ENCODE assay signal across 8 cellular contexts in genomic region chr5:146340260-146341081, GRCh38. TPM values are rescaled to one million over a fixed set of nuclear protein-coding genes. Genes with fewer than 3 reads are reported as not detected.
DNase-seq lines count a peak whose midpoint lies in the region; ATAC-seq, FAIRE-seq and TF ChIP-seq lines count a peak whose summit lies in the region.

No MANE protein-coding gene starts in this region.

- H3K27me3 ChIP-seq in astrocyte (ENCODE audit: insufficient read depth, low read length) = peaks cover 96% of the 10 kb centered on the region

- H3K36me3 Mint-ChIP-seq in astrocyte (ENCODE audit: low read depth, unreplicated experiment) (peaks cover 4% of the 10 kb centered on the region), CD14-positive monocyte (peaks cover 3 to 14% of the 10 kb centered on the region in 2 donors)

- intact Hi-C loops in CD14-positive monocyte (cut with micrococcal nuclease) = no loop called here

- H3K27me3 Mint-ChIP-seq in astrocyte (ENCODE audit: low read depth, unreplicated experiment) = peaks cover 94% of the 10 kb centered on the region
- H3K27me3 Mint-ChIP-seq in stimulated activated naive CD8-positive, alpha-beta T cell treated with anti-CD3 and anti-CD28 coated beads, Interleukin-15, amount 100 ng/mL, for 72 hours = peaks cover 100% of the 10 kb centered on the region
- H3K27me3 Mint-ChIP-seq in CD14-positive monocyte (ENCODE audit: low read depth in 3 of 3) = peaks cover 99 to 100% (median 100%) of the 10 kb centered on the region in 3 donors

- peak overlapping the region; percentile 37 for H3K4me3 ChIP-seq in AG10803 (ENCODE audit: low read length)
- H3K4me3 ChIP-seq in astrocyte (ENCODE audit: insufficient read depth, low read depth, low read length) = peak overlapping the region; percentile 43

- H3K9me3 Mint-ChIP-seq in astrocyte (ENCODE audit: unreplicated experiment) (peaks cover 20% of the 10 kb centered on the region), CD14-positive monocyte (peaks cover 2 to 39% (median 17%) of the 10 kb centered on the region in 7 donors)
- H3K9me3 Mint-ChIP-seq in stimulated activated naive CD8-positive, alpha-beta T cell treated with anti-CD3 and anti-CD28 coated beads, Interleukin-15, amount 100 ng/mL, for 72 hours = peaks cover 0 to 13% of the 10 kb centered on the region in 2 donors

- H2AFZ ChIP-seq in astrocyte (ENCODE audit: low read depth, low read length) = no peak overlapping the region

- H3K27ac Mint-ChIP-seq in astrocyte (ENCODE audit: unreplicated experiment) = peak overlapping the region; percentile 36
- H3K27ac Mint-ChIP-seq in stimulated activated naive CD8-positive, alpha-beta T cell treated with anti-CD3 and anti-CD28 coated beads, Interleukin-15, amount 100 ng/mL, for 72 hours = no peak overlapping the region
- H3K27ac Mint-ChIP-seq in CD14-positive monocyte = no peak overlapping the region

- FAIRE-seq in astrocyte (lab: Jason Lieb, UNC) = no peak

- no peaks in the 10 kb centered on the region for H4K20me1 ChIP-seq in astrocyte (ENCODE audit: insufficient read depth, low read length)

- H3K27ac ChIP-seq in astrocyte (ENCODE audit: low read depth, low read length) = no peak overlapping the region

- H3K4me1 ChIP-seq in astrocyte (ENCODE audit: insufficient read depth, low read length) = peaks cover 5% of the 10 kb centered on the region

- H3K4me3 Mint-ChIP-seq in astrocyte (ENCODE audit: unreplicated experiment) = no peak overlapping the region
- no peak overlapping the region for H3K4me3 Mint-ChIP-seq in stimulated activated naive CD8-positive, alpha-beta T cell treated with anti-CD3 and anti-CD28 coated beads, Interleukin-15, amount 100 ng/mL, for 72 hours
- H3K4me3 Mint-ChIP-seq in CD14-positive monocyte = peak overlapping the region in 1 of 2 donors; percentile 89

- H3K4me2 ChIP-seq in astrocyte (ENCODE audit: low read length) = peak overlapping the region; percentile 81

- no peak for ATAC-seq in stimulated activated naive CD8-positive, alpha-beta T cell treated with anti-CD3 and anti-CD28 coated beads, Interleukin-15, amount 100 ng/mL, for 72 hours

- TF ChIP-seq CTCF in AG10803 (conservative IDR thresholded peaks at IDR 0.05; ENCODE audit: low read length) (no peak), astrocyte (IDR thresholded peaks at IDR 0.05; ENCODE audit: insufficient read depth, low read depth, low read length) (no peak), CD14-positive monocyte (IDR thresholded peaks at IDR 0.05) (no peak)

- peaks cover 15% of the 10 kb centered on the region for H3K4me1 Mint-ChIP-seq in astrocyte (ENCODE audit: low read depth, unreplicated experiment)
- peaks cover 53% of the 10 kb centered on the region for H3K4me1 Mint-ChIP-seq in stimulated activated naive CD8-positive, alpha-beta T cell treated with anti-CD3 and anti-CD28 coated beads, Interleukin-15, amount 100 ng/mL, for 72 hours
- H3K4me1 Mint-ChIP-seq in CD14-positive monocyte = peaks cover 15% of the 10 kb centered on the region

- no peaks in the 10 kb centered on the region for H3K36me3 ChIP-seq in astrocyte (ENCODE audit: insufficient read depth, low read length)

- no peaks in the 10 kb centered on the region for H3K79me2 ChIP-seq in astrocyte (ENCODE audit: insufficient read depth, low read length)

- no peak overlapping the region for H3K9ac ChIP-seq in astrocyte (ENCODE audit: low read length)

- DNase-seq in AG10803 (ENCODE audit: low read depth) (peak; percentile 48), HuH-7.5 (ENCODE audit: low spot score) (peak; percentile 73), astrocyte (ENCODE audit: low read depth) (peak; percentile 55), inferior parietal cortex (ENCODE audit: extremely low spot score) (peak; percentile 4), NCI-H1436 treated with DMSO at 0.1 percent for 48 hours (lab: John Stamatoyannopoulos, UW) (no peak), CD14-positive monocyte (ENCODE audit: low spot score) (no peak), NCI-H2081 (lab: John Stamatoyannopoulos, UW) (no peak)
- peak; percentile 26 to 29 for DNase-seq in stimulated activated naive CD8-positive, alpha-beta T cell treated with anti-CD3 and anti-CD28 coated beads, Interleukin-15, amount 100 ng/mL, for 72 hours

- no peaks in the 10 kb centered on the region for H3K9me3 ChIP-seq in astrocyte (ENCODE audit: insufficient read depth, low read depth, low read length)

RNA-seq across cellular contexts. Expression of gene POU4F3, which starts 1.8 kb away (rescaled TPM):
- 0.18 TPM in 1 of 2 replicates, not detected in the other for total RNA-seq in astrocyte
- polyA plus RNA-seq in CD14-positive monocyte = not detected

Comparison
In these comparisons a context has a peak if more than half of its experiments do, and no peak if none do; other contexts are left out.
1. DNase-seq: peak in AG10803 (single experiment), HuH-7.5 (single experiment), astrocyte (single experiment), inferior parietal cortex (single experiment) and stimulated activated naive CD8-positive, alpha-beta T cell treated with anti-CD3 and anti-CD28 coated beads, Interleukin-15, amount 100 ng/mL, for 72 hours (2 of 2); none in NCI-H1436 treated with DMSO at 0.1 percent for 48 hours (single experiment), CD14-positive monocyte (single experiment) and NCI-H2081 (0 of 2).